Comparison of ENCODE assay signal across 19 cellular contexts in the genomic region with DNA sequence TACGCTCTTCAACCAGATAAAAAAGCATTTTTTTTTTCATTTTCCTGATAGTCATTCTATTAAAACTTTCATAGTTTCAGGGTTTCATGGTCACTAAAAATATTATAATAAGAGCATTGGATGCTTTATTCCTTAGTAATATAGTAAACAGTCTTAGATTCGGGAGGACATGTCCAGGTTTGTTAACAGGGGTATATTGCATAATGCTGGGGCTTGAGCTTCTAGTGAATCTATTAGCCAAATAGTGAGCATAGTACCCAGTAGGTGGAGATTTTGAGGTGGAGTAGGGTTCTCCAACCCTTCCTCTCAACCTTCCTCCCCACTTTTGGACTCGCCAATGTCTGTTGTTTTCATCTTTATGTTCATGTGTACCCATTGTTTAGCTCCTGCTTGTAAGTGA.
"Had no signal": no experiment of that assay in that cellular context is flagged by ENCODE, and none has a peak within 500 bp of the region (broad histone marks: within the 10 kb centered on the region; RNA-seq: fewer than 3 reads in every experiment).

No MANE protein-coding gene starts in this region.

- FAIRE-seq: RCC 7860 had no signal

- H3K4me3 ChIP-seq: MG63 had no signal

- DNase-seq: KBM-7, MG63, NCI-H1092, NCI-H1105 treated with DMSO at 0.1 percent for 48 hours, NCI-H1417 treated with DMSO at 0.1 percent for 48 hours, NCI-H146, NCI-H1694 treated with DMSO at 0.1 percent for 48 hours, NCI-H1930, NCI-H2081, NCI-H2107, NCI-H2227 treated with DMSO at 0.1 percent for 48 hours, NCI-H524, NCI-H69, NCI-H774, RPMI8226, SHP77, SK-N-SH had no signal

- H3K27me3 ChIP-seq: MG63 had no signal

- H3K27ac ChIP-seq: HL-60 had no signal

- H3K4me2 ChIP-seq: SK-N-SH had no signal
